12 cellular contexts compared by ENCODE assay signal in genomic region chr3:72187131-72187530, GRCh38.
DNase-seq lines count a peak whose midpoint lies in the region; ATAC-seq and TF ChIP-seq lines count a peak whose summit lies in the region.
"Had no signal": no experiment of that assay in that cellular context is flagged by ENCODE, and none has a peak within 500 bp of the region (broad histone marks: within the 10 kb centered on the region; RNA-seq: fewer than 3 reads in every experiment).

No MANE protein-coding gene starts in this region.

- no peak overlapping the region for H3K27ac Mint-ChIP-seq in activated CD8-positive, alpha-beta T cell treated with anti-CD3 and anti-CD28 coated beads for 36 hours
- H3K27ac Mint-ChIP-seq in activated CD8-positive, alpha-beta T cell treated with anti-CD3 and anti-CD28 coated beads, Interleukin-2, amount 10 ng/mL, durations not matched to agents 7 days and 5 days = no peak overlapping the region
- H3K27ac Mint-ChIP-seq in endodermal cell = no peak overlapping the region

- no peak overlapping the region for H2AFZ ChIP-seq in smooth muscle cell (ENCODE audit: low read depth)

- H3K9me3 ChIP-seq in endodermal cell (ENCODE audit: control insufficient read depth, low read length) (peaks cover under 1% of the 10 kb centered on the region), smooth muscle cell (replicated peaks; ENCODE audit: low read depth) (no peaks in the 10 kb centered on the region)
- H3K9me3 ChIP-seq: sigmoid colon had no signal

- H3K4me1 Mint-ChIP-seq in activated CD8-positive, alpha-beta T cell treated with anti-CD3 and anti-CD28 coated beads for 36 hours (ENCODE audit: low read depth) = peaks cover 10% of the 10 kb centered on the region
- H3K4me1 Mint-ChIP-seq in activated CD8-positive, alpha-beta T cell treated with anti-CD3 and anti-CD28 coated beads, Interleukin-2, amount 10 ng/mL, durations not matched to agents 7 days and 5 days (ENCODE audit: low read depth) = no peaks in the 10 kb centered on the region
- H3K4me1 Mint-ChIP-seq in endodermal cell = peaks cover 3% of the 10 kb centered on the region

- H3K4me3 Mint-ChIP-seq in activated CD8-positive, alpha-beta T cell treated with anti-CD3 and anti-CD28 coated beads for 36 hours = no peak overlapping the region
- H3K4me3 Mint-ChIP-seq in activated CD8-positive, alpha-beta T cell treated with anti-CD3 and anti-CD28 coated beads, Interleukin-2, amount 10 ng/mL, durations not matched to agents 7 days and 5 days = no peak overlapping the region
- no peak overlapping the region for H3K4me3 Mint-ChIP-seq in endodermal cell

- H3K36me3 ChIP-seq in endodermal cell (ENCODE audit: control insufficient read depth, insufficient read depth, low read length) (no peaks in the 10 kb centered on the region), smooth muscle cell (ENCODE audit: low read depth) (no peaks in the 10 kb centered on the region)
- H3K36me3 ChIP-seq: sigmoid colon had no signal

- intact Hi-C loops in activated CD8-positive, alpha-beta T cell treated with anti-CD3 and anti-CD28 coated beads for 36 hours (cut with micrococcal nuclease) = no loop called here

- no peaks in the 10 kb centered on the region for H3K36me3 Mint-ChIP-seq in activated CD8-positive, alpha-beta T cell treated with anti-CD3 and anti-CD28 coated beads for 36 hours (ENCODE audit: low read depth)
- H3K36me3 Mint-ChIP-seq in activated CD8-positive, alpha-beta T cell treated with anti-CD3 and anti-CD28 coated beads, Interleukin-2, amount 10 ng/mL, durations not matched to agents 7 days and 5 days (ENCODE audit: low read depth) = no peaks in the 10 kb centered on the region
- H3K36me3 Mint-ChIP-seq in endodermal cell (ENCODE audit: low read depth) = no peaks in the 10 kb centered on the region

- 76 to 87% methylated on average over 2 of the region's 2 CpGs for WGBS in endodermal cell (ENCODE audit: insufficient coverage in 1 of 2, insufficient read length in 1 of 2), 2 experiments
- 78% methylated on average over 2 of the region's 2 CpGs for WGBS in smooth muscle cell (ENCODE audit: low lambda C conversion rate)

- TF ChIP-seq CTCF in activated CD8-positive, alpha-beta T cell treated with anti-CD3 and anti-CD28 coated beads for 36 hours (IDR thresholded peaks at IDR 0.05) = peak; percentile 15
- peak; percentile 58 for TF ChIP-seq CTCF in endodermal cell (conservative IDR thresholded peaks at IDR 0.05)
- no peak for TF ChIP-seq CTCF in smooth muscle cell (IDR thresholded peaks at IDR 0.05; ENCODE audit: borderline replicate concordance, insufficient read depth, poor library complexity, severe bottlenecking)

- H3F3A ChIP-seq in smooth muscle cell (ENCODE audit: low read depth) = peaks cover 6% of the 10 kb centered on the region

- H3K27ac ChIP-seq in endodermal cell (ENCODE audit: low read depth, low read length) (no peak overlapping the region), smooth muscle cell (ENCODE audit: low read depth) (peak overlapping the region; percentile 73)
- H3K27ac ChIP-seq: KMS-11, sigmoid colon had no signal

- CTCF ChIA-PET in activated CD8-positive, alpha-beta T cell treated with anti-CD3 and anti-CD28 coated beads for 36 hours (lab: Charles Lee) = interaction anchor here (0.7 to 1.0 kb wide), 2 partner anchors 15 to 543 kb away, joined by 3 read pairs; no protein-coding TSS in a partner anchor
- CTCF ChIA-PET in activated CD8-positive, alpha-beta T cell treated with anti-CD3 and anti-CD28 coated beads, Interleukin-2, amount 10 ng/mL, durations not matched to agents 7 days and 5 days (lab: Charles Lee) = no interaction called here

- DNase-seq in activated CD8-positive, alpha-beta T cell treated with anti-CD3 and anti-CD28 coated beads for 36 hours = no peak
- DNase-seq in activated CD8-positive, alpha-beta T cell treated with anti-CD3 and anti-CD28 coated beads, Interleukin-2, amount 10 ng/mL, durations not matched to agents 7 days and 5 days = no peak
- peak; percentile 22 for DNase-seq in LHCN-M2 (ENCODE audit: low read depth)
- DNase-seq in endodermal cell = no peak
- DNase-seq in smooth muscle cell (lab: John Stamatoyannopoulos, UW; ENCODE audit: unreplicated experiment) = no peak
- no peak for DNase-seq in AG08395 (ENCODE audit: low spot score)
- DNase-seq: activated T-cell treated with anti-CD3 and anti-CD28 coated beads, Interleukin-2, amount 50 U/mL, for 48 hours; SHP77 treated with DMSO at 0.1 percent for 48 hours; sigmoid colon had no signal

- H3K79me2 ChIP-seq in smooth muscle cell (ENCODE audit: low read depth) = no peaks in the 10 kb centered on the region

- H3K4me1 ChIP-seq in endodermal cell (ENCODE audit: control insufficient read depth, insufficient read depth, low read length) (no peaks in the 10 kb centered on the region), smooth muscle cell (ENCODE audit: low read depth) (no peaks in the 10 kb centered on the region)

- H3K4me3 ChIP-seq in endodermal cell (ENCODE audit: low read length) (no peak overlapping the region), smooth muscle cell (no peak overlapping the region)
- H3K4me3 ChIP-seq: sigmoid colon had no signal

- peaks cover 10% of the 10 kb centered on the region for H3K27me3 Mint-ChIP-seq in activated CD8-positive, alpha-beta T cell treated with anti-CD3 and anti-CD28 coated beads for 36 hours
- H3K27me3 Mint-ChIP-seq in activated CD8-positive, alpha-beta T cell treated with anti-CD3 and anti-CD28 coated beads, Interleukin-2, amount 10 ng/mL, durations not matched to agents 7 days and 5 days (ENCODE audit: low read depth) = peaks cover 3% of the 10 kb centered on the region
- peaks cover 5% of the 10 kb centered on the region for H3K27me3 Mint-ChIP-seq in endodermal cell (ENCODE audit: insufficient read depth)

- no peaks in the 10 kb centered on the region for H3K27me3 ChIP-seq in endodermal cell (ENCODE audit: control insufficient read depth, insufficient read depth, low read length, poor library complexity, severe bottlenecking)
- H3K27me3 ChIP-seq in smooth muscle cell (ENCODE audit: low read depth) = no peaks in the 10 kb centered on the region
- H3K27me3 ChIP-seq: sigmoid colon had no signal

- POLR2A ChIA-PET in activated CD8-positive, alpha-beta T cell treated with anti-CD3 and anti-CD28 coated beads for 36 hours (lab: Charles Lee) = interaction anchor here (0.6 kb wide), 1 partner anchor 102 kb away, joined by 3 read pairs; no protein-coding TSS in a partner anchor
- POLR2A ChIA-PET in activated CD8-positive, alpha-beta T cell treated with anti-CD3 and anti-CD28 coated beads, Interleukin-2, amount 10 ng/mL, durations not matched to agents 7 days and 5 days (lab: Charles Lee) = no interaction called here

- H3K9me3 Mint-ChIP-seq in activated CD8-positive, alpha-beta T cell treated with anti-CD3 and anti-CD28 coated beads for 36 hours = peaks cover 4% of the 10 kb centered on the region
- H3K9me3 Mint-ChIP-seq in activated CD8-positive, alpha-beta T cell treated with anti-CD3 and anti-CD28 coated beads, Interleukin-2, amount 10 ng/mL, durations not matched to agents 7 days and 5 days (ENCODE audit: insufficient read depth) = no peaks in the 10 kb centered on the region
- peaks cover 4% of the 10 kb centered on the region for H3K9me3 Mint-ChIP-seq in endodermal cell

- H3K4me2 ChIP-seq in smooth muscle cell = no peak overlapping the region
- H3K4me2 ChIP-seq: KMS-11 had no signal

- H4K20me1 ChIP-seq in smooth muscle cell (ENCODE audit: low read depth) = no peaks in the 10 kb centered on the region

- no peak for ATAC-seq in activated CD8-positive, alpha-beta T cell treated with anti-CD3 and anti-CD28 coated beads for 36 hours
- ATAC-seq in activated CD8-positive, alpha-beta T cell treated with anti-CD3 and anti-CD28 coated beads, Interleukin-2, amount 10 ng/mL, durations not matched to agents 7 days and 5 days = no peak
- no peak for ATAC-seq in GM18858 (IDR thresholded peaks at IDR 0.05; ENCODE audit: unreplicated experiment)
- no peak for ATAC-seq in GM18873 (IDR thresholded peaks at IDR 0.05; ENCODE audit: low FRiP score, unreplicated experiment)

- H3K9ac ChIP-seq in endodermal cell (ENCODE audit: extremely low read depth, low read length, poor library complexity, severe bottlenecking) = no peak overlapping the region
- no peak overlapping the region for H3K9ac ChIP-seq in smooth muscle cell (ENCODE audit: low read depth)
- H3K9ac ChIP-seq: KMS-11 had no signal
